Comparison of ENCODE assay signal across 11 cellular contexts in the genomic region with DNA sequence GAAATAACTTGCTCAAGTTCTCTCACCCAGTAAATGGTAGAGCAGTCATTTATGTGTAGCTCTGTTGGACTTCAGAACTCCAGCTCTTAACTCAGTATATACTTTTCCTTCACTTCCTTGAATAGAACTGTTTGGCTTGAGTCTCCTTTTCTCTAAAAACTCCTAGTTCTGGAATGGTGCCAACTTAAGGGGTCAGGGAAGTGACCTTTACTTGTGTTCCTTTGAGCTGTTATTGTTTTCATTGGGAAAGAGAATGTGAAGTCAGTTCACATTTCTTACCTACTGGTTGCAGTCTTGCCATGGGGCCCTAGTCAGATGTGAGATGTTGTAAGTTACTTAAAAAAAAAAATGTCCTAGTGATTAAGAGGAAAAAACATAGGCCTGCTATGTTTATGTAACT.
DNase-seq lines count a peak whose midpoint lies in the region; ATAC-seq, FAIRE-seq and TF ChIP-seq lines count a peak whose summit lies in the region.
"Had no signal": no experiment of that assay in that cellular context is flagged by ENCODE, and none has a peak within 500 bp of the region (broad histone marks: within the 10 kb centered on the region; RNA-seq: fewer than 3 reads in every experiment).

No MANE protein-coding gene starts in this region.

- H3K36me3 Mint-ChIP-seq in brain: peaks cover 56% of the 10 kb centered on the region
- H3K36me3 Mint-ChIP-seq in activated CD8-positive, alpha-beta T cell treated with anti-CD3 and anti-CD28 coated beads, Interleukin-2, amount 10 ng/mL, durations not matched to agents 7 days and 5 days (ENCODE audit: low read depth): no peaks in the 10 kb centered on the region
- H3K36me3 Mint-ChIP-seq in CD4-positive, alpha-beta memory T cell: no peaks in the 10 kb centered on the region

- intact Hi-C loops in left ventricle myocardium superior (cut with micrococcal nuclease): no loop called here
- intact Hi-C loops in CD4-positive, alpha-beta memory T cell (cut with micrococcal nuclease): no loop called here

- no peaks in the 10 kb centered on the region for H3K4me1 ChIP-seq in CD4-positive, alpha-beta memory T cell (ENCODE audit: insufficient read depth, low read length)

- peak overlapping the region in 1 of 5 experiments; percentile 4 for H3K4me3 Mint-ChIP-seq in brain
- H3K4me3 Mint-ChIP-seq in activated CD8-positive, alpha-beta T cell treated with anti-CD3 and anti-CD28 coated beads, Interleukin-2, amount 10 ng/mL, durations not matched to agents 7 days and 5 days: no peak overlapping the region
- no peak overlapping the region for H3K4me3 Mint-ChIP-seq in CD4-positive, alpha-beta memory T cell

- POLR2A ChIA-PET in activated CD8-positive, alpha-beta T cell treated with anti-CD3 and anti-CD28 coated beads, Interleukin-2, amount 10 ng/mL, durations not matched to agents 7 days and 5 days (lab: Charles Lee): no interaction called here
- POLR2A ChIA-PET in CD4-positive, alpha-beta memory T cell (lab: Charles Lee; ENCODE audit: partially characterized antibody): no interaction called here

- peak; percentile 68 for FAIRE-seq in H54 (lab: Jason Lieb, UNC)

- H3K9me3 ChIP-seq in CD4-positive, alpha-beta memory T cell (ENCODE audit: control insufficient read depth in 1 of 2, low read length in 2 of 2): no peaks in the 10 kb centered on the region

- H3K27me3 Mint-ChIP-seq in brain: no peaks in the 10 kb centered on the region
- no peaks in the 10 kb centered on the region for H3K27me3 Mint-ChIP-seq in activated CD8-positive, alpha-beta T cell treated with anti-CD3 and anti-CD28 coated beads, Interleukin-2, amount 10 ng/mL, durations not matched to agents 7 days and 5 days (ENCODE audit: low read depth)
- H3K27me3 Mint-ChIP-seq in CD4-positive, alpha-beta memory T cell: no peaks in the 10 kb centered on the region

- TF ChIP-seq CTCF in brain (conservative IDR thresholded peaks at IDR 0.05): no peak

- no peaks in the 10 kb centered on the region for H3K9me3 Mint-ChIP-seq in brain
- H3K9me3 Mint-ChIP-seq in activated CD8-positive, alpha-beta T cell treated with anti-CD3 and anti-CD28 coated beads, Interleukin-2, amount 10 ng/mL, durations not matched to agents 7 days and 5 days (ENCODE audit: insufficient read depth): no peaks in the 10 kb centered on the region
- peaks cover 0 to 2% (median 0%) of the 10 kb centered on the region in 8 donors for H3K9me3 Mint-ChIP-seq in CD4-positive, alpha-beta memory T cell

- H3K36me3 ChIP-seq in CD4-positive, alpha-beta memory T cell (ENCODE audit: insufficient read depth, low read length): no peaks in the 10 kb centered on the region

- TF ChIP-seq POLR2A in H54 (IDR thresholded peaks at IDR 0.05; ENCODE audit: low read depth, low read length): no peak

- ATAC-seq in left ventricle myocardium superior (peak; percentile 51), HG03039 (IDR thresholded peaks at IDR 0.05; ENCODE audit: unreplicated experiment) (no peak)
- ATAC-seq in activated CD8-positive, alpha-beta T cell treated with anti-CD3 and anti-CD28 coated beads, Interleukin-2, amount 10 ng/mL, durations not matched to agents 7 days and 5 days: no peak

- H3K27ac Mint-ChIP-seq in brain: peak overlapping the region in 4 of 5 experiments; percentile 65 to 87 (median 84)
- no peak overlapping the region for H3K27ac Mint-ChIP-seq in activated CD8-positive, alpha-beta T cell treated with anti-CD3 and anti-CD28 coated beads, Interleukin-2, amount 10 ng/mL, durations not matched to agents 7 days and 5 days
- no peak overlapping the region for H3K27ac Mint-ChIP-seq in CD4-positive, alpha-beta memory T cell

- peaks cover 47% of the 10 kb centered on the region for H3K4me1 Mint-ChIP-seq in brain
- peaks cover 2% of the 10 kb centered on the region for H3K4me1 Mint-ChIP-seq in activated CD8-positive, alpha-beta T cell treated with anti-CD3 and anti-CD28 coated beads, Interleukin-2, amount 10 ng/mL, durations not matched to agents 7 days and 5 days (ENCODE audit: low read depth)
- H3K4me1 Mint-ChIP-seq in CD4-positive, alpha-beta memory T cell: peaks cover 0 to 9% (median under 1%) of the 10 kb centered on the region in 4 donors

- DNase-seq in H54 (ENCODE audit: insufficient read length, low spot score) (no peak), left ventricle myocardium superior (no peak), renal cortical epithelial cell (ENCODE audit: low read depth) (peak; percentile 99), C1 segment of cervical spinal cord (lab: John Stamatoyannopoulos, UW) (no peak)
- DNase-seq in activated CD8-positive, alpha-beta T cell treated with anti-CD3 and anti-CD28 coated beads, Interleukin-2, amount 10 ng/mL, durations not matched to agents 7 days and 5 days: no peak
- DNase-seq in CD4-positive, alpha-beta memory T cell: no peak
- DNase-seq: effector memory CD4-positive, alpha-beta T cell; NCI-H226; T-helper 1 cell had no signal

- no peak overlapping the region for H3K4me3 ChIP-seq in CD4-positive, alpha-beta memory T cell (ENCODE audit: low read length in 2 of 2)

- CTCF ChIA-PET in activated CD8-positive, alpha-beta T cell treated with anti-CD3 and anti-CD28 coated beads, Interleukin-2, amount 10 ng/mL, durations not matched to agents 7 days and 5 days (lab: Charles Lee): interaction anchor here (0.9 to 1.5 kb wide), 2 partner anchors 29 to 56 kb away, joined by 3 to 4 read pairs; no protein-coding TSS in a partner anchor
- CTCF ChIA-PET in CD4-positive, alpha-beta memory T cell (lab: Charles Lee; ENCODE audit: partially characterized antibody): no interaction called here

- H3K27ac ChIP-seq in CD4-positive, alpha-beta memory T cell (ENCODE audit: low read depth, low read length): no peak overlapping the region

- no peaks in the 10 kb centered on the region for H3K27me3 ChIP-seq in CD4-positive, alpha-beta memory T cell (ENCODE audit: insufficient read depth, low read length)

Comparison
In these comparisons a context has a peak if more than half of its experiments do, and no peak if none do; other contexts are left out.
1. H3K27ac Mint-ChIP-seq: peak in brain (4 of 5); none in activated CD8-positive, alpha-beta T cell treated with anti-CD3 and anti-CD28 coated beads, Interleukin-2, amount 10 ng/mL, durations not matched to agents 7 days and 5 days (single experiment) and CD4-positive, alpha-beta memory T cell (0 of 7).